ENCODE assay signal across 8 cellular contexts in genomic region chr6:11770546-11771466, GRCh38. TPM values are rescaled to one million over a fixed set of nuclear protein-coding genes. Genes with fewer than 3 reads are reported as not detected.
DNase-seq lines count a peak whose midpoint lies in the region; ATAC-seq, FAIRE-seq and TF ChIP-seq lines count a peak whose summit lies in the region.

No MANE protein-coding gene starts in this region.

- 40 to 54% (median 52%) methylated on average over 26 to 27 of the region's 27 CpGs for WGBS in small intestine, 3 donors

- no peaks in the 10 kb centered on the region for H3K9me1 ChIP-seq in keratinocyte (ENCODE audit: control insufficient read depth, extremely low read depth, insufficient read depth, low read length)

- H3K4me2 ChIP-seq in keratinocyte (ENCODE audit: control insufficient read depth, extremely low read depth, insufficient read depth, low read depth, low read length), result peak overlapping the region; percentile 89

- dilution Hi-C loops in keratinocyte (cut with MboI; ENCODE audit: extremely low pct_ligation_motif_present, low sequenced_read_pairs), result no loop called here

- H3K36me3 ChIP-seq in ACC112 (ENCODE audit: insufficient read depth, low read length) (no peaks in the 10 kb centered on the region), keratinocyte (ENCODE audit: control insufficient read depth in 2 of 2, extremely low read depth in 1 of 2, insufficient read depth in 2 of 2, low read length in 2 of 2) (no peaks in the 10 kb centered on the region), small intestine (ENCODE audit: control insufficient read depth in 2 of 2, insufficient read depth in 2 of 2, low read length in 2 of 2) (peaks cover 0 to 1% of the 10 kb centered on the region in 2 donors)

- H3K4me3 ChIP-seq in ACC112 (ENCODE audit: low read depth, low read length) (peak overlapping the region; percentile 57), astrocyte of the spinal cord (ENCODE audit: low read depth, low read length) (no peak overlapping the region), keratinocyte (ENCODE audit: control insufficient read depth in 2 of 3, extremely low read depth in 1 of 3, insufficient read depth in 2 of 3, low read depth in 1 of 3, low read length in 3 of 3) (peak overlapping the region; percentile 32 to 67 (median 60)), small intestine (ENCODE audit: low read depth in 1 of 2, low read length in 2 of 2) (peak overlapping the region in 1 of 2 donors; percentile 4)

- peak overlapping the region; percentile 92 for H3K9ac ChIP-seq in keratinocyte (ENCODE audit: control insufficient read depth, extremely low read depth, insufficient read depth, low read length)

- DNase-seq in HT-29 (ENCODE audit: low spot score) (peak; percentile 83), astrocyte of the spinal cord (ENCODE audit: low read depth, low spot score) (peak; percentile 97), keratinocyte (ENCODE audit: low read depth, low spot score) (peak; percentile 99), small intestine (peak; percentile 99)
- no peak for DNase-seq in activated CD4-positive, CD25-positive, alpha-beta regulatory T cell (lab: John Stamatoyannopoulos, UW)

- TF ChIP-seq CTCF in astrocyte of the spinal cord (IDR thresholded peaks at IDR 0.05; ENCODE audit: low read depth, low read length), result no peak
- peak in 1 of 3 experiments; percentile 1 for TF ChIP-seq CTCF in keratinocyte (optimal IDR thresholded peaks at IDR 0.05 in 1 of 3, IDR thresholded peaks at IDR 0.05 in 1 of 3, conservative IDR thresholded peaks at IDR 0.05 in 1 of 3; ENCODE audit: extremely low read depth in 1 of 3, insufficient read depth in 2 of 3, low read length in 3 of 3)

- H3K9me3 ChIP-seq in keratinocyte (ENCODE audit: control insufficient read depth, low read depth, low read length), result no peaks in the 10 kb centered on the region
- no peaks in the 10 kb centered on the region for H3K9me3 ChIP-seq in small intestine (ENCODE audit: control insufficient read depth, low read depth)

- FAIRE-seq in keratinocyte (lab: Jason Lieb, UNC), result peak; percentile 89
- no peak for FAIRE-seq in small intestine (lab: Jason Lieb, UNC)

- in situ Hi-C loops in astrocyte of the spinal cord (cut with HindIII; ENCODE audit: low sequenced_read_pairs), result no loop called here

- peak overlapping the region; percentile 63 for H2AFZ ChIP-seq in ACC112 (ENCODE audit: low read length, unreplicated experiment)
- no peak overlapping the region for H2AFZ ChIP-seq in keratinocyte (ENCODE audit: control insufficient read depth, low read length)

- H3K27ac ChIP-seq in ACC112 (ENCODE audit: low read depth, low read length), result peak overlapping the region; percentile 99
- H3K27ac ChIP-seq in keratinocyte (ENCODE audit: control insufficient read depth, insufficient read depth, low read length), result peak overlapping the region; percentile 100
- H3K27ac ChIP-seq in small intestine (ENCODE audit: low read depth in 1 of 2, low read length in 1 of 2), result peak overlapping the region; percentile 94 to 96

- peaks cover 70% of the 10 kb centered on the region for H3K4me1 ChIP-seq in ACC112 (ENCODE audit: control insufficient read depth, insufficient read depth, low read length, unreplicated experiment)
- H3K4me1 ChIP-seq in keratinocyte (ENCODE audit: control insufficient read depth, extremely low read depth, insufficient read depth, low read length), result peaks cover 67% of the 10 kb centered on the region
- peaks cover 8 to 19% of the 10 kb centered on the region in 2 donors for H3K4me1 ChIP-seq in small intestine (ENCODE audit: control insufficient read depth in 2 of 2, insufficient read depth in 1 of 2, low read depth in 1 of 2, low read length in 1 of 2)

- no peaks in the 10 kb centered on the region for H4K20me1 ChIP-seq in keratinocyte (ENCODE audit: control insufficient read depth, extremely low read depth, insufficient read depth, low read length)

- H3K79me2 ChIP-seq in ACC112 (ENCODE audit: control insufficient read depth, insufficient read depth, low read length, unreplicated experiment), result no peaks in the 10 kb centered on the region
- H3K79me2 ChIP-seq in keratinocyte (ENCODE audit: control insufficient read depth, insufficient read depth, low read length), result no peaks in the 10 kb centered on the region

- H3K27me3 ChIP-seq in ACC112 (ENCODE audit: insufficient read depth, low read length), result no peaks in the 10 kb centered on the region
- no peaks in the 10 kb centered on the region for H3K27me3 ChIP-seq in keratinocyte (ENCODE audit: control insufficient read depth, extremely low read depth, insufficient read depth, low read length)
- H3K27me3 ChIP-seq in small intestine (ENCODE audit: control insufficient read depth in 2 of 2, insufficient read depth in 2 of 2, low read length in 2 of 2), result no peaks in the 10 kb centered on the region

- ATAC-seq in GM19452 (IDR thresholded peaks at IDR 0.05; ENCODE audit: unreplicated experiment) (no peak), HG03097 (IDR thresholded peaks at IDR 0.05; ENCODE audit: low FRiP score, unreplicated experiment) (no peak)

RNA-seq across cellular contexts. Expression of gene ADTRP, which starts 7.8 kb away (rescaled TPM):
- 0.13 and 0.83 TPM in 2 replicates for total RNA-seq in HT-29 (2014; rRNA removed; shearing (Covaris generic))
- polyA plus RNA-seq in keratinocyte (12.7 to 43.5 TPM (median 16.7 TPM) in 3 replicates), small intestine (10 to 100 TPM; 53.5 to 73.4 (median 64.9) TPM)
- 38.0 TPM for polyA plus RNA-seq in keratinocyte (2011; ENCODE audit: low read depth)
- polyA plus RNA-seq in keratinocyte (2011; cell fraction: cytosol; rRNA removed), result 16.9 and 33.9 TPM in 2 replicates
- 45.0 and 46.5 TPM in 2 replicates for polyA plus RNA-seq in keratinocyte (2011; cell fraction: nucleus; rRNA removed)
- 6.5 and 42.5 TPM in 2 replicates for polyA plus RNA-seq in keratinocyte (2012; ENCODE audit: low replicate concordance)
- polyA minus RNA-seq in keratinocyte, result 5.6 to 46.4 TPM (median 21.4 TPM) in 3 replicates
- 15.2 TPM for polyA minus RNA-seq in keratinocyte (2011; cell fraction: cytosol; rRNA and poly(A)+ RNA removed)
- 12.8 and 24.5 TPM in 2 replicates for polyA minus RNA-seq in keratinocyte (2011; cell fraction: nucleus; rRNA and poly(A)+ RNA removed)

Comparison
In these comparisons a context has a peak if more than half of its experiments do, and no peak if none do; other contexts are left out.
1. DNase-seq: peak in HT-29 (single experiment), astrocyte of the spinal cord (single experiment), keratinocyte (single experiment) and small intestine (single experiment); none in activated CD4-positive, CD25-positive, alpha-beta regulatory T cell (0 of 4).
2. Peak in every context shown above with its lines, with median percentiles within 50 percentile points of each other: H3K27ac ChIP-seq.